8 cellular contexts compared by ENCODE assay signal in the genomic region with DNA sequence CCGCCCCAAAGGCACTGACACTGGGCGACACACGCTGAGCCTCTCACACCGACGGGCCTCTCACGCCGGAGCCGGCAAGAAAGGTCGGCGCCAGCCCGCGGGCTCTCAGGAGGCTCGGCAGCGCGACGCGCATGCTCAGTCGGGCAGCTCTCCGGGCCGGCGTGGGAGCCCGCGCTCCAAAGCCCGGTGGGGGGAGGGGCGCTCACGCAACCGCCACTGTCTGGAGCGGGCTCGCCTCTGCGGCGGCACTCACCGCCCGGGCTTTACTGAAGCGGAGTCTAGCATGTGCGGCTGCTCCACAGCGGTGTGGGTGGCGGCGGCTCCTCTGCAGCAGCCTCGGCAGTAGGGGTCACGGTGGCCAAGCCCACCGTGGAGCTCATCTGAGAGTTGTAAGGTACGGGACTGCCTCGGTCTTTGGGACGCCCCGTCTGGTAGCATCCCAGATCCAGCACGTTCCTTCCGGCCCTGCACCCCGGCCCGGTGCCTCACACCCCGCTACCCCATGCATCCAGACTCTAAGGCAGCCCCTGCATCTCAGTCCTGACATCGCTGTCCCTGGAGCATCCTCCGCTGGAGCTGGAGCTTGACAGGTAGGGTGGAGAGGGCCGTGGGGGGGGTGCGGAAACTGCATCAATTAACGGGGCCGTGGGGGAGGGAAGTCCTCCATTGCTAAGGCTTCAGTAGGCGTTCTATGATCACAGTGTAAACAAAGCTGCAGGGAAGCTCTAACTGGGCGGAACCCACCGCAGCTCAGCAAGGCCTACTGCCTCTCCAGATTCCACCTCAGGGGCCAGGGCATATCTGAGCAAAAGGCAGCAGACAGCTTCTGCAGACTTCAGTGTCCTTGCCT. TPM values are rescaled to one million over a fixed set of nuclear protein-coding genes. Genes with fewer than 3 reads are reported as not detected.
DNase-seq lines count a peak whose midpoint lies in the region; ATAC-seq and TF ChIP-seq lines count a peak whose summit lies in the region.
"Not testable (repeated sequence)": the region's sequence is repeated elsewhere in the genome, so short reads cannot be mapped to it uniquely, and the experiment has no call there.

No MANE protein-coding gene starts in this region.

- H3K4me1 Mint-ChIP-seq in endodermal cell: not testable (repeated sequence)

- not testable (repeated sequence) for TF ChIP-seq CTCF in OCI-LY3 (IDR thresholded peaks at IDR 0.05; ENCODE audit: low read depth, low read length); endodermal cell (conservative IDR thresholded peaks at IDR 0.05)

- H3K27ac Mint-ChIP-seq in endodermal cell: not testable (repeated sequence)

- H3K4me1 ChIP-seq in OCI-LY3 (ENCODE audit: low read length); endodermal cell (ENCODE audit: control insufficient read depth, insufficient read depth, low read length): not testable (repeated sequence)

- peaks cover 25% of the 10 kb centered on the region for H3K27me3 Mint-ChIP-seq in endodermal cell (ENCODE audit: insufficient read depth)

- H3K36me3 ChIP-seq in OCI-LY3 (replicated peaks; ENCODE audit: low read depth, low read length); endodermal cell (ENCODE audit: control insufficient read depth, insufficient read depth, low read length): not testable (repeated sequence)

- H3K4me3 Mint-ChIP-seq in endodermal cell: peak overlapping the region; percentile 38

- not testable (repeated sequence) for H3K9me3 ChIP-seq in OCI-LY3 (ENCODE audit: insufficient read depth, low read length); endodermal cell (ENCODE audit: control insufficient read depth, low read length)

- H4K20me1 ChIP-seq in OCI-LY3 (ENCODE audit: insufficient read depth, low read length): not testable (repeated sequence)

- peak overlapping the region; percentile 80 for H3K4me2 ChIP-seq in OCI-LY3 (ENCODE audit: low read length)

- H3K79me2 ChIP-seq in OCI-LY3 (ENCODE audit: low read length): not testable (repeated sequence)

- H2AFZ ChIP-seq in OCI-LY3 (ENCODE audit: low read depth, low read length): not testable (repeated sequence)

- peak in 8 of 14 donors; percentile 21 to 70 (median 48) for DNase-seq in C1 segment of cervical spinal cord (lab: John Stamatoyannopoulos, UW)
- DNase-seq in activated T-cell treated with anti-CD3 and anti-CD28 coated beads for 4 hours: peak; percentile 52
- peak; percentile 58 for DNase-seq in endodermal cell
- peak; percentile 48 for DNase-seq in midbrain (lab: John Stamatoyannopoulos, UW)
- DNase-seq in stimulated activated CD4-positive, alpha-beta T cell treated with anti-CD3 and anti-CD28 coated beads, TNF-alpha, amount 100 ng/mL, for 4 hours (ENCODE audit: low read depth in 3 of 3): peak; percentile 29 to 52 (median 49)

- H3K27ac ChIP-seq in OCI-LY3 (ENCODE audit: low read length); endodermal cell (ENCODE audit: low read depth, low read length): not testable (repeated sequence)

- peak overlapping the region; percentile 78 for H3K4me3 ChIP-seq in OCI-LY3 (ENCODE audit: low read length)
- not testable (repeated sequence) for H3K4me3 ChIP-seq in endodermal cell (ENCODE audit: low read length)

- not testable (repeated sequence) for H3K27me3 ChIP-seq in OCI-LY3 (ENCODE audit: low read depth, low read length); endodermal cell (ENCODE audit: control insufficient read depth, insufficient read depth, low read length, poor library complexity, severe bottlenecking)

- H3K36me3 Mint-ChIP-seq in endodermal cell (ENCODE audit: low read depth): not testable (repeated sequence)

- peak overlapping the region; percentile 72 for H3K9ac ChIP-seq in OCI-LY3 (ENCODE audit: low read length)
- H3K9ac ChIP-seq in endodermal cell (ENCODE audit: extremely low read depth, low read length, poor library complexity, severe bottlenecking): not testable (repeated sequence)

- ATAC-seq in GM19463 (IDR thresholded peaks at IDR 0.05; ENCODE audit: unreplicated experiment): peak; percentile 82
- ATAC-seq in HG03460 (IDR thresholded peaks at IDR 0.05; ENCODE audit: unreplicated experiment): peak; percentile 78

- WGBS in endodermal cell (ENCODE audit: insufficient coverage in 1 of 2, insufficient read length in 1 of 2), 2 experiments: 23% methylated on average over 35 of the region's 59 CpGs; no CpG with 5 or more reads in 1 of the 2 experiments

- H3K9me3 Mint-ChIP-seq in endodermal cell: not testable (repeated sequence)

RNA-seq across cellular contexts. Expression of a gene that starts 18.4 kb away (rescaled TPM):
- total RNA-seq in endodermal cell: 10 to 100 TPM; 16.7 to 17.3 TPM
- 12.6 TPM for polyA plus RNA-seq in endodermal cell (2013, experiment 1 of 2)
- polyA plus RNA-seq in endodermal cell (2013, experiment 2 of 2): 11.5 TPM

RNA-seq across cellular contexts. Expression of a gene that starts 44.7 kb away (rescaled TPM):
- total RNA-seq in endodermal cell: 1 to 10 TPM; 2.1 to 4.4 TPM
- polyA plus RNA-seq in endodermal cell (2013, experiment 1 of 2): 11.8 TPM
- 8.0 TPM for polyA plus RNA-seq in endodermal cell (2013, experiment 2 of 2)

RNA-seq across cellular contexts. Expression of a gene that starts 53.5 kb away (rescaled TPM):
- total RNA-seq in endodermal cell: 10 to 100 TPM; 18.3 to 20.9 TPM
- polyA plus RNA-seq in endodermal cell (2013, experiment 1 of 2): 13.4 TPM
- polyA plus RNA-seq in endodermal cell (2013, experiment 2 of 2): 11.0 TPM
